Comparison of ENCODE assay signal across 14 cellular contexts in the genomic region with DNA sequence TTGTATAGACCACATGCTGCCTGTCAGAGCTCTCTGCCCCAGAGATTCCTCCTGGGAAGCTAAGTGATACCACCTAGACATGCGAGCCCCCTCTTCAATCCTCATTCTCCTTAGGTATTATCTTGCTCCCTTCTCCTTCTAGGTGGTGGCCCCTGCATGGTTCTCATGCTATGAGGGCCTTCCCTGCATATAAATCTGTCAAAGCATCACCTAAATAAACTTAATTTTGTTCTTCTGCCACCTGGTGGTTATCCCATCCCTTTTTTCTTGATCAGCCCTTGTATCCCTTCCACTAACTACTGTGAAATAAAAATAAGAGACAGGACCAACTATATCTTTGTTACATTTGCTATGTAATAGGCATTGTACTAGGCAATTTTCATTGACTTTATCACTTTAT.
A peak's percentile ranks its signal among the peaks of the same experiment; 100 is the strongest.
DNase-seq lines count a peak whose midpoint lies in the region; ATAC-seq and TF ChIP-seq lines count a peak whose summit lies in the region.
"Had no signal": no experiment of that assay in that cellular context is flagged by ENCODE, and none has a peak within 500 bp of the region (broad histone marks: within the 10 kb centered on the region; RNA-seq: fewer than 3 reads in every experiment).

No MANE protein-coding gene starts in this region.

- no peaks in the 10 kb centered on the region for H3K4me1 ChIP-seq in PC-9 (replicated peaks; ENCODE audit: insufficient read depth)
- H3K4me1 ChIP-seq: body of pancreas, tibial artery had no signal

- no peaks in the 10 kb centered on the region for H3K4me1 Mint-ChIP-seq in activated CD8-positive, alpha-beta T cell treated with anti-CD3 and anti-CD28 coated beads for 36 hours (ENCODE audit: low read depth)
- H3K4me1 Mint-ChIP-seq: CD4-positive, alpha-beta memory T cell; naive B cell had no signal

- no peaks in the 10 kb centered on the region for H3F3A ChIP-seq in PC-9 (ENCODE audit: insufficient read depth, low read depth)

- no peak overlapping the region for H2AFZ ChIP-seq in PC-9

- POLR2A ChIA-PET in PC-9 (lab: Charles Lee; ENCODE audit: unreplicated experiment), result no interaction called here
- POLR2A ChIA-PET in activated CD8-positive, alpha-beta T cell treated with anti-CD3 and anti-CD28 coated beads for 36 hours (lab: Charles Lee), result no interaction called here

- H3K27me3 ChIP-seq in H7 (ENCODE audit: control insufficient read depth, insufficient read depth, low read length), result no peaks in the 10 kb centered on the region
- H3K27me3 ChIP-seq in PC-9 (ENCODE audit: insufficient read depth, low read depth), result no peaks in the 10 kb centered on the region
- H3K27me3 ChIP-seq: body of pancreas, tibial artery had no signal

- H3K36me3 ChIP-seq in H7 (replicated peaks; ENCODE audit: control insufficient read depth, insufficient read depth, low read length) (no peaks in the 10 kb centered on the region), PC-9 (ENCODE audit: low read depth) (no peaks in the 10 kb centered on the region)
- H3K36me3 ChIP-seq: tibial artery had no signal

- no TSS peak for BruUV-seq in PC-9 (replicated peaks; lab: Mats Ljungman, UMichigan)

- no peak for ATAC-seq in activated CD8-positive, alpha-beta T cell treated with anti-CD3 and anti-CD28 coated beads for 36 hours
- ATAC-seq in GM21737 (IDR thresholded peaks at IDR 0.05; ENCODE audit: unreplicated experiment), result no peak
- ATAC-seq: body of pancreas, esophagus mucosa had no signal

- CTCF ChIA-PET in PC-9 (lab: Charles Lee), result no interaction called here
- CTCF ChIA-PET in activated CD8-positive, alpha-beta T cell treated with anti-CD3 and anti-CD28 coated beads for 36 hours (lab: Charles Lee), result interaction anchor here (0.7 to 0.9 kb wide), 2 partner anchors 685 to 1221 kb away, joined by 3 read pairs; no protein-coding TSS in a partner anchor

- no peak overlapping the region for H3K27ac Mint-ChIP-seq in activated CD8-positive, alpha-beta T cell treated with anti-CD3 and anti-CD28 coated beads for 36 hours
- H3K27ac Mint-ChIP-seq: CD4-positive, alpha-beta memory T cell had no signal

- no peaks in the 10 kb centered on the region for H3K9me2 ChIP-seq in PC-9 (ENCODE audit: insufficient read depth)

- no peaks in the 10 kb centered on the region for H3K79me2 ChIP-seq in PC-9 (ENCODE audit: low read depth)

- H3K27me3 Mint-ChIP-seq in activated CD8-positive, alpha-beta T cell treated with anti-CD3 and anti-CD28 coated beads for 36 hours, result no peaks in the 10 kb centered on the region
- H3K27me3 Mint-ChIP-seq: CD4-positive, alpha-beta memory T cell; naive B cell had no signal

- no peak overlapping the region for H3K27ac ChIP-seq in PC-9
- H3K27ac ChIP-seq: body of pancreas, tibial artery had no signal

- H3K9me3 ChIP-seq in PC-9 (ENCODE audit: insufficient read depth, low read depth), result no peaks in the 10 kb centered on the region
- H3K9me3 ChIP-seq: body of pancreas, tibial artery had no signal

- H3K9me3 Mint-ChIP-seq in activated CD8-positive, alpha-beta T cell treated with anti-CD3 and anti-CD28 coated beads for 36 hours, result no peaks in the 10 kb centered on the region

- in situ Hi-C loops in ACHN (cut with HindIII; ENCODE audit: low pct_ligation_motif_present, low pct_unique_long_range_greater_than_20kb, low sequenced_read_pairs), result no loop called here

- no peaks in the 10 kb centered on the region for H3K36me3 Mint-ChIP-seq in activated CD8-positive, alpha-beta T cell treated with anti-CD3 and anti-CD28 coated beads for 36 hours (ENCODE audit: low read depth)
- H3K36me3 Mint-ChIP-seq: CD4-positive, alpha-beta memory T cell; naive B cell had no signal

- no peaks in the 10 kb centered on the region for H4K20me1 ChIP-seq in PC-9 (ENCODE audit: insufficient read depth)

- H3K4me3 Mint-ChIP-seq in activated CD8-positive, alpha-beta T cell treated with anti-CD3 and anti-CD28 coated beads for 36 hours, result no peak overlapping the region
- H3K4me3 Mint-ChIP-seq: CD4-positive, alpha-beta memory T cell; naive B cell had no signal

- peak; percentile 58 for TF ChIP-seq CTCF in PC-9 (conservative IDR thresholded peaks at IDR 0.05)
- TF ChIP-seq CTCF in epithelial cell of esophagus (IDR thresholded peaks at IDR 0.05; ENCODE audit: insufficient read depth, low read depth, low read length, missing control alignments), result no peak
- TF ChIP-seq CTCF in activated CD8-positive, alpha-beta T cell treated with anti-CD3 and anti-CD28 coated beads for 36 hours (IDR thresholded peaks at IDR 0.05), result no peak

- DNase-seq in ACHN, result peak; percentile 44
- DNase-seq in H7, result peak; percentile 14
- no peak for DNase-seq in PC-9
- DNase-seq in epithelial cell of esophagus (ENCODE audit: low read depth), result peak; percentile 17
- no peak for DNase-seq in nucleus accumbens (lab: John Stamatoyannopoulos, UW)
- no peak for DNase-seq in activated CD8-positive, alpha-beta T cell treated with anti-CD3 and anti-CD28 coated beads for 36 hours
- no peak for DNase-seq in cardiac septum (ENCODE audit: low spot score)
- DNase-seq: body of pancreas; CD4-positive, alpha-beta memory T cell; naive B cell; NK-92 treated with Interleukin-12 subunit alpha and Interleukin-12 subunit beta, amount 100 ng/mL, for 24 hours; tibial artery had no signal

- H3K4me3 ChIP-seq in H7 (ENCODE audit: insufficient read depth, low read depth, low read length) (no peak overlapping the region), PC-9 (no peak overlapping the region), epithelial cell of esophagus (ENCODE audit: low read length) (no peak overlapping the region)
- H3K4me3 ChIP-seq: body of pancreas, tibial artery had no signal

- intact Hi-C loops in PC-9 (cut with micrococcal nuclease; ENCODE audit: unreplicated experiment) (no loop called here), cardiac septum (cut with DNase I) (no loop called here)
- intact Hi-C loops in activated CD8-positive, alpha-beta T cell treated with anti-CD3 and anti-CD28 coated beads for 36 hours (cut with micrococcal nuclease), result no loop called here

- H3K4me2 ChIP-seq in PC-9, result no peak overlapping the region

Comparison
In these comparisons a context has a peak if more than half of its experiments do, and no peak if none do; other contexts are left out.
1. DNase-seq: peak in ACHN (single experiment), H7 (single experiment) and epithelial cell of esophagus (single experiment); none in PC-9 (0 of 2), nucleus accumbens (0 of 56), activated CD8-positive, alpha-beta T cell treated with anti-CD3 and anti-CD28 coated beads for 36 hours (single experiment) and cardiac septum (single experiment).